ENCODE assay signal across 8 cellular contexts in the genomic region with DNA sequence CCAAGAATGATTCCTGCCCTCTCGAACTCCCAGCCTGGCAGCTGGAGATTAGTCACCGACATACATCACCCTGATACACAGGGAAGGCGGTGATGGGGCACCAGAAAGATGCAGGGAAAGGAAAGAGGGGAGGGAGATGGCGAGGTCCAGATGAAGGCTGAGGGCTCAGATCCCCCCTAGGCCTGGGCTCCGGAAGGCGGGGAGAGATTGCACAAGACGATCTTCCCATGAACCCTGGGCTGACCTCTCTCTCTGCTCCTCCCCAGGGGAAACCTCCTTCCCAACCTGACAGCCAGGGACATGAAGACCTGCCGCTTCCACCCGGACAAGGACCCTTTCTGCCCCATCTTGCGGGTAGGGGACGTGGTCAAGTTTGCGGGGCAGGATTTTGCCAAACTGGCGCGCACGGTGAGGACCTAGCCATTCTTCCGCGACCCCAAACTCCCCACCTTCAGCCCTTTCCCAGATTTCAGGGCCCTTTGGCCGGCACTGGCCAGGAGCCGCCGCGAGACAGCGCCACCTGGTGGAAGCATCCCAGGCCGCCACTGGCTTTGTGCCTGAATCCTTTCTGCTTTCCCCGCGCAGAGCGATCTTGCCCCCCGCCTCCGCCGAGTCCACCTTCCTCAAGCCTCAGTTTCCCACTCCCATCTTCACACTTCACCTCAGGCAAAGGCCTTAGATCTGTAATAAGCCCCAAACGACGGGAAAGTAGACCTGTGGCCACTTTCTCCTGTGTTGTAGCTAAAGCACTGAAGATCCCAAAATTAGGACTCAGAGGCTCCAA.
DNase-seq lines count a peak whose midpoint lies in the region; ATAC-seq lines count a peak whose summit lies in the region.

No MANE protein-coding gene starts in this region.

- H3K27ac ChIP-seq in HUES6 (ENCODE audit: low read depth, low read length) (no peak overlapping the region), caudate nucleus (ENCODE audit: low read depth, low read length) (no peak overlapping the region)

- no peaks in the 10 kb centered on the region for H3K36me3 ChIP-seq in HUES6 (ENCODE audit: control insufficient read depth, insufficient read depth, low read length)

- peak; percentile 55 for DNase-seq in COLO668 (lab: John Stamatoyannopoulos, UW; ENCODE audit: unreplicated experiment)
- DNase-seq in activated CD4-positive, CD25-positive, alpha-beta regulatory T cell (lab: John Stamatoyannopoulos, UW), result peak; percentile 22 to 59 (median 42)
- DNase-seq in caudate nucleus (lab: John Stamatoyannopoulos, UW), result peak in 43 of 61 donors; percentile 1 to 68 (median 21)
- peak; percentile 51 for DNase-seq in kidney tubule cell (ENCODE audit: low spot score)
- DNase-seq in stimulated activated CD4-positive, alpha-beta T cell treated with anti-CD3 and anti-CD28 coated beads, Interleukin-4, amount 100 ng/mL, for 4 hours, result peak; percentile 37 to 64

- peak overlapping the region; percentile 11 for H3K9ac ChIP-seq in HUES6 (ENCODE audit: low read length)

- peak overlapping the region; percentile 51 for H3K4me3 ChIP-seq in HUES6 (ENCODE audit: low read depth, low read length)

- peaks cover 23% of the 10 kb centered on the region for H3K4me1 ChIP-seq in HUES6 (ENCODE audit: control insufficient read depth, insufficient read depth, low read length)

- H3K27me3 ChIP-seq in HUES6 (ENCODE audit: control insufficient read depth, insufficient read depth, low read length), result 0 out of 2 replicates have a peak, but pooled peaks cover 13% of the 10 kb centered on the region

- H3K9me3 ChIP-seq in HUES6 (ENCODE audit: control insufficient read depth, insufficient read depth, low read depth, low read length), result no peaks in the 10 kb centered on the region

- ATAC-seq in GM21367 (IDR thresholded peaks at IDR 0.05; ENCODE audit: unreplicated experiment), result no peak
- no peak for ATAC-seq in HG02623 (IDR thresholded peaks at IDR 0.05; ENCODE audit: unreplicated experiment)
